11 cellular contexts compared by ENCODE assay signal in genomic region chr2:39289609-39290008, GRCh38. TPM values are rescaled to one million over a fixed set of nuclear protein-coding genes. Genes with fewer than 3 reads are reported as not detected.
"Had no signal": no experiment of that assay in that cellular context is flagged by ENCODE, and none has a peak within 500 bp of the region (broad histone marks: within the 10 kb centered on the region; RNA-seq: fewer than 3 reads in every experiment).

No MANE protein-coding gene starts in this region.

- FAIRE-seq: urothelium cell line had no signal

- H3K27me3 ChIP-seq: esophagus squamous epithelium, gastroesophageal sphincter, hepatocyte, ovary, stomach had no signal

- H3K9me3 ChIP-seq: esophagus squamous epithelium, gastroesophageal sphincter, ovary, stomach, thoracic aorta had no signal

- ATAC-seq: gastroesophageal sphincter had no signal

- H3K4me1 ChIP-seq: esophagus squamous epithelium, gastroesophageal sphincter, stomach had no signal

- H3K36me3 ChIP-seq: ovary had no signal

- H3K9me3 Mint-ChIP-seq: activated T-helper 1 cell treated with anti-CD3 and anti-CD28 coated beads, Interleukin-12 subunit alpha, Interleukin-12 subunit beta, Interleukin-2, Interleukin-4 antibody, amounts not matched to agents 30 ng/mL and 10 ng/mL and 1 ng/mL, durations not matched to agents 14 hours and 24 hours and 36 hours; brain had no signal

- H3K4me3 ChIP-seq: esophagus squamous epithelium, gastroesophageal sphincter, hepatocyte, ovary, stomach, thoracic aorta had no signal

- DNase-seq: activated naive CD4-positive, alpha-beta T cell; esophagus squamous epithelium; ovary; stomach; T-helper 9 cell had no signal

- H3K27ac ChIP-seq: esophagus squamous epithelium, gastroesophageal sphincter, hepatocyte, ovary, stomach, thoracic aorta had no signal

- H3K4me1 Mint-ChIP-seq: brain had no signal

- H3K27ac Mint-ChIP-seq: activated T-helper 1 cell treated with anti-CD3 and anti-CD28 coated beads, Interleukin-12 subunit alpha, Interleukin-12 subunit beta, Interleukin-2, Interleukin-4 antibody, amounts not matched to agents 30 ng/mL and 10 ng/mL and 1 ng/mL, durations not matched to agents 14 hours and 24 hours and 36 hours; brain had no signal

- H3K4me3 Mint-ChIP-seq: activated T-helper 1 cell treated with anti-CD3 and anti-CD28 coated beads, Interleukin-12 subunit alpha, Interleukin-12 subunit beta, Interleukin-2, Interleukin-4 antibody, amounts not matched to agents 30 ng/mL and 10 ng/mL and 1 ng/mL, durations not matched to agents 14 hours and 24 hours and 36 hours; brain had no signal

RNA-seq across cellular contexts. Expression of gene CDKL4, which starts 45.8 kb away (rescaled TPM):
- total RNA-seq: activated T-helper 1 cell treated with anti-CD3 and anti-CD28 coated beads, Interleukin-12 subunit alpha, Interleukin-12 subunit beta, Interleukin-2, Interleukin-4 antibody, amounts not matched to agents 30 ng/mL and 10 ng/mL and 1 ng/mL, durations not matched to agents 14 hours and 24 hours and 36 hours had no signal
